Comparison of ENCODE assay signal across 13 cellular contexts in the genomic region with DNA sequence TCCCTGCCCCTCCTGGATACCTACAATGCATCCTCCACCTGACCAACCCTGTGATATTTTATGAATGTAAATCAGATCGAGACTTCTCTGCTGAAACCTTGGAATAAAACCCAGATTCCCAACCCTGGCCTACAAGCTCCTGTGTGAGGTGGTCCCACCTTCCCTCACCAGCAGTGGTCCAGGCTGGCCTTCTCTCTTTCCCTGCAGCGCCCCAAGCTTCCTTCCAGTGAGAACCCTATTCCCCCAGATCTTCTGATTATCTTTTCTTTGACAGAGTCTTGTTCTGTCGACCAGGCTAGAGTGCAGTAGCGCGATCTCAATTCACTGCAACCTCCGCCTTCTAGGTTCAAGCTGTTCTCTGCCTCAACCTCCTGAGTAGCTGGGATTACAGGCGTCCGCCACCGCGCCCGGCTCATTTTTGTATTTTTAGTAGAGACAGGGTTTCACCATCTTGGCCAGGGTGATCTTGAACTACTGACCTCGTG. TPM values are rescaled to one million over a fixed set of nuclear protein-coding genes. Genes with fewer than 3 reads are reported as not detected.
DNase-seq lines count a peak whose midpoint lies in the region; ATAC-seq, FAIRE-seq and TF ChIP-seq lines count a peak whose summit lies in the region.
"Had no signal": no experiment of that assay in that cellular context is flagged by ENCODE, and none has a peak within 500 bp of the region (broad histone marks: within the 10 kb centered on the region; RNA-seq: fewer than 3 reads in every experiment).

No MANE protein-coding gene starts in this region.

- no peak overlapping the region for H3K23ac ChIP-seq in H1 (ENCODE audit: insufficient read length)

- no peak overlapping the region for H3K4me3 ChIP-seq in HUES48 (ENCODE audit: low read depth, low read length)
- H3K4me3 ChIP-seq in H1 (ENCODE audit: extremely low read depth in 1 of 4, insufficient read depth in 2 of 4, low read depth in 3 of 4, low read length in 4 of 4), result no peak overlapping the region
- no peak overlapping the region for H3K4me3 ChIP-seq in tibial artery
- H3K4me3 ChIP-seq in BE2C (ENCODE audit: low read depth, low read length), result no peak overlapping the region
- H3K4me3 ChIP-seq: smooth muscle cell had no signal

- TF ChIP-seq CTCF in H1 (IDR thresholded peaks at IDR 0.05; ENCODE audit: control extremely low read depth in 1 of 3, insufficient read depth in 1 of 3, low read depth in 1 of 3, low read length in 3 of 3) (no peak), nephron progenitor cell (IDR thresholded peaks at IDR 0.05) (no peak), tibial artery (IDR thresholded peaks at IDR 0.05) (no peak), BE2C (IDR thresholded peaks at IDR 0.05; ENCODE audit: low read depth, low read length) (no peak)

- H2BK12ac ChIP-seq in H1 (ENCODE audit: low read depth, low read length), result 0 out of 2 replicates have a peak overlapping the region, but pooled peaks have one; percentile 9

- peak overlapping the region; percentile 14; the same call in 1 of the 2 replicates for H2AK5ac ChIP-seq in H1 (ENCODE audit: low read depth, low read length)

- H3K27me3 ChIP-seq in HUES48 (ENCODE audit: control insufficient read depth, insufficient read depth, low read length), result no peaks in the 10 kb centered on the region
- no peaks in the 10 kb centered on the region for H3K27me3 ChIP-seq in H1 (replicated peaks in 1 of 4; ENCODE audit: control insufficient read depth in 3 of 4, extremely low read depth in 1 of 4, insufficient read depth in 3 of 4, low read length in 3 of 4)
- H3K27me3 ChIP-seq in tibial artery, result no peaks in the 10 kb centered on the region
- H3K27me3 ChIP-seq in BE2C, result no peaks in the 10 kb centered on the region

- no peaks in the 10 kb centered on the region for H3K79me1 ChIP-seq in H1 (ENCODE audit: low read depth, low read length)

- H3K18ac ChIP-seq in H1 (ENCODE audit: extremely low read depth, low read length), result no peak overlapping the region

- no peak overlapping the region for H3K27ac ChIP-seq in HUES48 (ENCODE audit: low read depth, low read length)
- H3K27ac ChIP-seq in H1 (ENCODE audit: low read depth, low read length), result no peak overlapping the region
- H3K27ac ChIP-seq in tibial artery, result no peak overlapping the region
- H3K27ac ChIP-seq: parathyroid adenoma had no signal

- no peak for ATAC-seq in HG03097 (IDR thresholded peaks at IDR 0.05; ENCODE audit: low FRiP score, unreplicated experiment)

- H2BK15ac ChIP-seq in H1 (ENCODE audit: low read length), result no peak overlapping the region

- CTCF ChIA-PET in activated CD4-positive, alpha-beta memory T cell treated with anti-CD3 and anti-CD28 coated beads, Interleukin-2, amount 10 ng/mL, durations not matched to agents 7 days and 5 days (lab: Charles Lee), result interaction anchor here (0.6 to 1.0 kb wide), 3 partner anchors 11 to 46 kb away, joined by 3 to 7 read pairs (median 4); no protein-coding TSS in a partner anchor
- CTCF ChIA-PET in activated CD4-positive, alpha-beta memory T cell treated with anti-CD3 and anti-CD28 coated beads for 36 hours (lab: Charles Lee), result no interaction called here
- CTCF ChIA-PET in H1 (lab: Charles Lee; ENCODE audit: partially characterized antibody), result interaction anchor here (0.5 to 2.4 kb wide), 5 partner anchors 15 to 133 kb away, joined by 3 to 5 read pairs (median 3); no protein-coding TSS in a partner anchor

- peaks cover 0 to 19% of the 10 kb centered on the region in 2 experiments; a peak in 2 of 4 replicates for H3K79me2 ChIP-seq in H1 (ENCODE audit: control insufficient read depth in 1 of 2, insufficient read depth in 2 of 2, low read length in 2 of 2)

- intact Hi-C loops in activated CD4-positive, alpha-beta memory T cell treated with anti-CD3 and anti-CD28 coated beads for 36 hours (cut with micrococcal nuclease), result no loop called here
- intact Hi-C loops in tibial artery (cut with DNase I; ENCODE audit: low total_unique reads), result no loop called here

- peaks cover 43% of the 10 kb centered on the region for H3K4me1 Mint-ChIP-seq in activated CD4-positive, alpha-beta memory T cell treated with anti-CD3 and anti-CD28 coated beads, Interleukin-2, amount 10 ng/mL, durations not matched to agents 7 days and 5 days
- H3K4me1 Mint-ChIP-seq in activated CD4-positive, alpha-beta memory T cell treated with anti-CD3 and anti-CD28 coated beads for 36 hours (ENCODE audit: low read depth), result peaks cover 27% of the 10 kb centered on the region
- H3K4me1 Mint-ChIP-seq in nephron progenitor cell, result peaks cover 33% of the 10 kb centered on the region

- H3K56ac ChIP-seq in H1 (replicated peaks; ENCODE audit: insufficient read length, low read depth, low read length), result no peak overlapping the region

- H3K9me3 Mint-ChIP-seq in activated CD4-positive, alpha-beta memory T cell treated with anti-CD3 and anti-CD28 coated beads, Interleukin-2, amount 10 ng/mL, durations not matched to agents 7 days and 5 days, result no peaks in the 10 kb centered on the region
- H3K9me3 Mint-ChIP-seq in activated CD4-positive, alpha-beta memory T cell treated with anti-CD3 and anti-CD28 coated beads for 36 hours, result no peaks in the 10 kb centered on the region
- no peaks in the 10 kb centered on the region for H3K9me3 Mint-ChIP-seq in nephron progenitor cell

- H4K91ac ChIP-seq in H1 (replicated peaks; ENCODE audit: insufficient read length, low read length), result peak overlapping the region; percentile 45

- H3K36me3 ChIP-seq in HUES48 (ENCODE audit: control insufficient read depth, insufficient read depth, low read length) (no peaks in the 10 kb centered on the region), H1 (ENCODE audit: control insufficient read depth in 2 of 4, insufficient read depth in 4 of 4, low read length in 3 of 4) (no peaks in the 10 kb centered on the region), tibial artery (no peaks in the 10 kb centered on the region), BE2C (peaks cover 8% of the 10 kb centered on the region)

- peaks cover 7% of the 10 kb centered on the region for H3K23me2 ChIP-seq in H1 (ENCODE audit: low read depth, low read length)

- H3K27me3 Mint-ChIP-seq in activated CD4-positive, alpha-beta memory T cell treated with anti-CD3 and anti-CD28 coated beads, Interleukin-2, amount 10 ng/mL, durations not matched to agents 7 days and 5 days, result peaks cover under 1% of the 10 kb centered on the region
- no peaks in the 10 kb centered on the region for H3K27me3 Mint-ChIP-seq in activated CD4-positive, alpha-beta memory T cell treated with anti-CD3 and anti-CD28 coated beads for 36 hours
- peaks cover 20% of the 10 kb centered on the region for H3K27me3 Mint-ChIP-seq in nephron progenitor cell (ENCODE audit: low read depth, poor library complexity)

- POLR2A ChIA-PET in activated CD4-positive, alpha-beta memory T cell treated with anti-CD3 and anti-CD28 coated beads, Interleukin-2, amount 10 ng/mL, durations not matched to agents 7 days and 5 days (lab: Charles Lee), result interaction anchor here (0.6 to 3.6 kb wide), 5 partner anchors 9 to 45 kb away, joined by 3 to 33 read pairs (median 3); no protein-coding TSS in a partner anchor
- POLR2A ChIA-PET in activated CD4-positive, alpha-beta memory T cell treated with anti-CD3 and anti-CD28 coated beads for 36 hours (lab: Charles Lee), result no interaction called here
- POLR2A ChIA-PET in H1 (lab: Charles Lee; ENCODE audit: partially characterized antibody), result interaction anchor here (0.5 kb wide), 1 partner anchor 25 kb away, joined by 3 read pairs; no protein-coding TSS in a partner anchor

- H3K4ac ChIP-seq in H1 (replicated peaks; ENCODE audit: insufficient read length, low read depth, low read length), result no peak overlapping the region

- peaks cover 27% of the 10 kb centered on the region for H3K36me3 Mint-ChIP-seq in activated CD4-positive, alpha-beta memory T cell treated with anti-CD3 and anti-CD28 coated beads, Interleukin-2, amount 10 ng/mL, durations not matched to agents 7 days and 5 days (ENCODE audit: low read depth)
- H3K36me3 Mint-ChIP-seq in activated CD4-positive, alpha-beta memory T cell treated with anti-CD3 and anti-CD28 coated beads for 36 hours, result peaks cover 8% of the 10 kb centered on the region
- no peaks in the 10 kb centered on the region for H3K36me3 Mint-ChIP-seq in nephron progenitor cell (ENCODE audit: low read depth)

- no peak overlapping the region for H4K8ac ChIP-seq in H1 (ENCODE audit: extremely low read depth, insufficient read depth, low read length)

- no peak for TF ChIP-seq POLR2A in H1 (IDR thresholded peaks at IDR 0.05; ENCODE audit: control extremely low read depth in 1 of 2, low read depth in 2 of 2, low read length in 2 of 2)

- no peak overlapping the region for H2BK120ac ChIP-seq in H1 (replicated peaks; ENCODE audit: low read depth, low read length)

- H3K4me2 ChIP-seq in H1 (ENCODE audit: insufficient read depth in 1 of 2, low read depth in 2 of 2, low read length in 2 of 2), result peak overlapping the region; percentile 73 to 78

- H3K9ac ChIP-seq in HUES48 (ENCODE audit: low read depth, low read length), result 0 out of 2 replicates have a peak overlapping the region, but pooled peaks have one; percentile 4
- H3K9ac ChIP-seq in H1 (replicated peaks in 1 of 4; ENCODE audit: extremely low read depth in 1 of 4, low read depth in 3 of 4, low read length in 3 of 4), result 0 out of 7 replicates have a peak overlapping the region, but pooled peaks of 1 of the 4 experiments have one; percentile 18
- H3K9ac ChIP-seq: parathyroid adenoma had no signal

- TF ChIP-seq RAD21 in H1 (IDR thresholded peaks at IDR 0.05 in 1 of 2, conservative IDR thresholded peaks at IDR 0.05 in 1 of 2; ENCODE audit: low read depth in 2 of 2, low read length in 2 of 2), result no peak

- H3K4me1 ChIP-seq in HUES48 (ENCODE audit: control insufficient read depth, insufficient read depth, low read length) (peaks cover 25% of the 10 kb centered on the region), H1 (replicated peaks in 1 of 4; ENCODE audit: control insufficient read depth in 3 of 4, insufficient read depth in 4 of 4, low read length in 3 of 4) (peaks cover 6 to 12% (median 9%) of the 10 kb centered on the region in 4 experiments), tibial artery (peaks cover 0 to 27% (median 17%) of the 10 kb centered on the region in 4 donors), BE2C (no peaks in the 10 kb centered on the region; the same call in 1 of the 2 replicates)

- DNase-seq in activated CD4-positive, alpha-beta memory T cell treated with anti-CD3 and anti-CD28 coated beads, Interleukin-2, amount 10 ng/mL, durations not matched to agents 7 days and 5 days, result no peak
- DNase-seq in activated CD4-positive, alpha-beta memory T cell treated with anti-CD3 and anti-CD28 coated beads for 36 hours, result no peak
- peak in 1 of 2 experiments; percentile 44 for DNase-seq in H1 (ENCODE audit: low read depth in 1 of 2, low spot score in 2 of 2)
- no peak for DNase-seq in nephron progenitor cell
- DNase-seq in tibial artery, result no peak
- no peak for DNase-seq in BE2C
- DNase-seq: cortex of kidney, SIG-M5 had no signal

- H2AFZ ChIP-seq in H1 (ENCODE audit: low read length), result no peak overlapping the region

- no peaks in the 10 kb centered on the region for H3K9me3 ChIP-seq in HUES48 (ENCODE audit: control insufficient read depth, insufficient read depth, low read length)
- H3K9me3 ChIP-seq in H1 (ENCODE audit: insufficient read depth in 2 of 2, low read depth in 1 of 2, low read length in 1 of 2), result no peaks in the 10 kb centered on the region
- no peaks in the 10 kb centered on the region for H3K9me3 ChIP-seq in tibial artery
- H3K9me3 ChIP-seq in BE2C, result no peaks in the 10 kb centered on the region

- H3K14ac ChIP-seq in H1 (ENCODE audit: insufficient read length), result no peak overlapping the region

- FAIRE-seq in H1 (lab: Jason Lieb, UNC), result no peak
- FAIRE-seq: HTR-8/SVneo had no signal

- peak overlapping the region; percentile 97 for H3K27ac Mint-ChIP-seq in activated CD4-positive, alpha-beta memory T cell treated with anti-CD3 and anti-CD28 coated beads, Interleukin-2, amount 10 ng/mL, durations not matched to agents 7 days and 5 days
- H3K27ac Mint-ChIP-seq in activated CD4-positive, alpha-beta memory T cell treated with anti-CD3 and anti-CD28 coated beads for 36 hours, result no peak overlapping the region
- no peak overlapping the region for H3K27ac Mint-ChIP-seq in nephron progenitor cell

- H2BK20ac ChIP-seq in H1 (ENCODE audit: low read length), result no peak overlapping the region

- peak overlapping the region; percentile 6; the same call in 1 of the 2 replicates for H2BK5ac ChIP-seq in H1 (ENCODE audit: low read depth, low read length)

- no peak overlapping the region for H4K5ac ChIP-seq in H1 (ENCODE audit: insufficient read length, low read depth, low read length)

- WGBS in H1 (ENCODE audit: extremely low coverage in 1 of 2, insufficient coverage in 1 of 2, insufficient read length in 1 of 2, insufficient replicate concordance in 2 of 2, low coverage in 1 of 2, low lambda C conversion rate in 2 of 2, missing lambda C conversion rate in 1 of 2), 2 experiments, result 96% methylated on average over 12 of the region's 12 CpGs; no CpG with 5 or more reads in 1 of the 2 experiments

- H3K4me3 Mint-ChIP-seq in activated CD4-positive, alpha-beta memory T cell treated with anti-CD3 and anti-CD28 coated beads, Interleukin-2, amount 10 ng/mL, durations not matched to agents 7 days and 5 days, result peak overlapping the region; percentile 85
- no peak overlapping the region for H3K4me3 Mint-ChIP-seq in activated CD4-positive, alpha-beta memory T cell treated with anti-CD3 and anti-CD28 coated beads for 36 hours
- H3K4me3 Mint-ChIP-seq in nephron progenitor cell, result peak overlapping the region; percentile 85

- H4K20me1 ChIP-seq in H1 (replicated peaks in 1 of 2; ENCODE audit: control insufficient read depth in 1 of 2, insufficient read depth in 2 of 2, low read length in 2 of 2), result no peaks in the 10 kb centered on the region

- no peak for TF ChIP-seq EP300 in H1 (IDR thresholded peaks at IDR 0.05; ENCODE audit: borderline replicate concordance in 1 of 2, low read depth in 2 of 2, low read length in 2 of 2)

RNA-seq across cellular contexts. Expression of gene HELZ, which starts 2.5 kb away (rescaled TPM):
- total RNA-seq in activated CD4-positive, alpha-beta memory T cell treated with anti-CD3 and anti-CD28 coated beads, Interleukin-2, amount 10 ng/mL, durations not matched to agents 7 days and 5 days, result 100 to 1,000 TPM in 1 of 2 experiments, 10 to 100 TPM in 1; 98.2 to 109 TPM
- total RNA-seq in activated CD4-positive, alpha-beta memory T cell treated with anti-CD3 and anti-CD28 coated beads for 36 hours, result 10 to 100 TPM; 52.0 to 53.1 TPM
- total RNA-seq in H1 (2021; fragmentation: NEBNext Ultra II Directional; extraction: Animal tissue kit (Norgen Biotek cat#: 25700)), result 47.3 and 48.7 TPM in 2 replicates
- 7.9 and 10.0 TPM in 2 replicates for polyA plus RNA-seq in H1 (2011; rRNA removed)
- 10.1 TPM for polyA plus RNA-seq in H1 (2011; cell fraction: cytosol; rRNA removed)
- polyA plus RNA-seq in H1 (2011; cell fraction: nucleus; rRNA removed), result 14.5 TPM
- polyA plus RNA-seq in H1 (2012, experiment 1 of 2), result 5.4 to 17.7 TPM (median 9.1 TPM) in 4 replicates
- 0.30 TPM for polyA plus RNA-seq in H1 (2012, experiment 2 of 2)
- polyA plus RNA-seq in H1 (2013, experiment 1 of 2), result 12.5 TPM
- polyA plus RNA-seq in H1 (2013, experiment 2 of 2), result 11.5 TPM
- 49.8 and 73.0 TPM in 2 replicates for polyA minus RNA-seq in H1 (2011; rRNA and poly(A)+ RNA removed)
- polyA minus RNA-seq in H1 (2011; cell fraction: cytosol; rRNA and poly(A)+ RNA removed), result 30.8 TPM
- 62.5 TPM for polyA minus RNA-seq in H1 (2011; cell fraction: nucleus; rRNA and poly(A)+ RNA removed)
- 5.9 TPM for polyA plus RNA-seq in BE2C (2012; ENCODE audit: insufficient read depth, insufficient read length, low read depth)
